In genomic region chr18:36633961-36634412, GRCh38 we compare ENCODE assay signal across 1 cellular context.
TF ChIP-seq lines count a peak whose summit lies in the region.

No MANE protein-coding gene starts in this region.

TF ChIP-seq in HepG2, 621 proteins besides CTCF, POLR2A, EP300 and RAD21 (continued from another document):
- TF ChIP-seq, protein P1, sequence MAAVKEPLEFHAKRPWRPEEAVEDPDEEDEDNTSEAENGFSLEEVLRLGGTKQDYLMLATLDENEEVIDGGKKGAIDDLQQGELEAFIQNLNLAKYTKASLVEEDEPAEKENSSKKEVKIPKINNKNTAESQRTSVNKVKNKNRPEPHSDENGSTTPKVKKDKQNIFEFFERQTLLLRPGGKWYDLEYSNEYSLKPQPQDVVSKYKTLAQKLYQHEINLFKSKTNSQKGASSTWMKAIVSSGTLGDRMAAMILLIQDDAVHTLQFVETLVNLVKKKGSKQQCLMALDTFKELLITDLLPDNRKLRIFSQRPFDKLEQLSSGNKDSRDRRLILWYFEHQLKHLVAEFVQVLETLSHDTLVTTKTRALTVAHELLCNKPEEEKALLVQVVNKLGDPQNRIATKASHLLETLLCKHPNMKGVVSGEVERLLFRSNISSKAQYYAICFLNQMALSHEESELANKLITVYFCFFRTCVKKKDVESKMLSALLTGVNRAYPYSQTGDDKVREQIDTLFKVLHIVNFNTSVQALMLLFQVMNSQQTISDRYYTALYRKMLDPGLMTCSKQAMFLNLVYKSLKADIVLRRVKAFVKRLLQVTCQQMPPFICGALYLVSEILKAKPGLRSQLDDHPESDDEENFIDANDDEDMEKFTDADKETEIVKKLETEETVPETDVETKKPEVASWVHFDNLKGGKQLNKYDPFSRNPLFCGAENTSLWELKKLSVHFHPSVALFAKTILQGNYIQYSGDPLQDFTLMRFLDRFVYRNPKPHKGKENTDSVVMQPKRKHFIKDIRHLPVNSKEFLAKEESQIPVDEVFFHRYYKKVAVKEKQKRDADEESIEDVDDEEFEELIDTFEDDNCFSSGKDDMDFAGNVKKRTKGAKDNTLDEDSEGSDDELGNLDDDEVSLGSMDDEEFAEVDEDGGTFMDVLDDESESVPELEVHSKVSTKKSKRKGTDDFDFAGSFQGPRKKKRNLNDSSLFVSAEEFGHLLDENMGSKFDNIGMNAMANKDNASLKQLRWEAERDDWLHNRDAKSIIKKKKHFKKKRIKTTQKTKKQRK (IDR thresholded peaks at IDR 0.05; ENCODE audit: low read length), result no peak
- TF ChIP-seq FOXO1 (CRISPR knock-in tag; IDR thresholded peaks at IDR 0.05) (no peak), BRD4 (CRISPR knock-in tag; IDR thresholded peaks at IDR 0.05) (no peak), ZNF282 (IDR thresholded peaks at IDR 0.05; ENCODE audit: partially characterized antibody) (no peak), ZNF530 (CRISPR knock-in tag; IDR thresholded peaks at IDR 0.05; ENCODE audit: low read depth) (no peak), ZNF101 (CRISPR knock-in tag; IDR thresholded peaks at IDR 0.05; ENCODE audit: borderline replicate concordance, low read depth) (no peak)
TF ChIP-seq in HepG2: peak in this region for 0.
